17 cellular contexts compared by ENCODE assay signal in the genomic region with DNA sequence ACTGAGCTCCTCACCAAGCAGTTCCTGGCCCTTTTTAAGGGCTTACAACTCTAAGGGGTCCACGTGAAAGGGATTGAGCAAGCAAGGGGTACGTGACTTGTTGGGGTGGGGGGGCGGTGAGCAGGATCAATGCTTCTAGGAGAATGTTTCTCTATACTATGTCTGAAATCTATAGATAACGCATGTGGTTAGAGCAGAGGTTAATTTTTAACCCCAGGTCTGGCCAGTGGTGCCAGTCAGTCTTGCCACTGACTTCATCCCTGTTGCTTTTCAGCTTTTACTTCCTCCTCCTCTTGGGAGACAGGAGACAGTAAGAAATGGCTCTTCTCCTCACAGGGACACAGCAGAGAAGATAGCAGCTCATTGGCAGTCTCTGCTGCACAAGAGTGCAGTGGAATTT.
DNase-seq lines count a peak whose midpoint lies in the region; ATAC-seq, FAIRE-seq and TF ChIP-seq lines count a peak whose summit lies in the region.
"Had no signal": no experiment of that assay in that cellular context is flagged by ENCODE, and none has a peak within 500 bp of the region (broad histone marks: within the 10 kb centered on the region; RNA-seq: fewer than 3 reads in every experiment).

No MANE protein-coding gene starts in this region.

- DNase-seq in GM12865 (ENCODE audit: low read depth): peak; percentile 21
- peak; percentile 71 for DNase-seq in LoVo (ENCODE audit: low spot score)
- DNase-seq in keratinocyte (ENCODE audit: low read depth, low spot score): no peak
- no peak for DNase-seq in NCI-H1694 (lab: John Stamatoyannopoulos, UW)
- DNase-seq in retina: no peak
- no peak for DNase-seq in WERI-Rb-1
- DNase-seq in activated effector memory CD4-positive, alpha-beta T cell treated with Interleukin-2 at 50 U/mL for 16 hours: no peak
- DNase-seq: activated CD8-positive, alpha-beta memory T cell treated with anti-CD3 and anti-CD28 coated beads, Interleukin-2, amount 10 ng/mL, durations not matched to agents 7 days and 5 days; hypothalamus; NCI-H2107; PC-3; posterior cingulate gyrus; stimulated activated CD4-positive, alpha-beta T cell treated with anti-CD3 and anti-CD28 coated beads, Interleukin-2, amount 100 ng/mL, for 24 hours; T-helper 9 cell had no signal

- TF ChIP-seq CTCF in GM12865 (IDR thresholded peaks at IDR 0.05; ENCODE audit: insufficient read depth, low read depth, low read length, missing control alignments) (no peak), keratinocyte (optimal IDR thresholded peaks at IDR 0.05 in 1 of 3, IDR thresholded peaks at IDR 0.05 in 1 of 3, conservative IDR thresholded peaks at IDR 0.05 in 1 of 3; ENCODE audit: extremely low read depth in 1 of 3, insufficient read depth in 2 of 3, low read length in 3 of 3) (no peak), WERI-Rb-1 (IDR thresholded peaks at IDR 0.05; ENCODE audit: low read depth, low read length) (no peak)

- H3K36me3 ChIP-seq in keratinocyte (ENCODE audit: control insufficient read depth in 2 of 2, extremely low read depth in 1 of 2, insufficient read depth in 2 of 2, low read length in 2 of 2) (no peaks in the 10 kb centered on the region), WERI-Rb-1 (no peaks in the 10 kb centered on the region)

- H3K27me3 ChIP-seq in keratinocyte (ENCODE audit: control insufficient read depth, extremely low read depth, insufficient read depth, low read length): no peaks in the 10 kb centered on the region
- H3K27me3 ChIP-seq in WERI-Rb-1 (ENCODE audit: insufficient read depth, low read depth, severe bottlenecking): no peaks in the 10 kb centered on the region

- H3K27ac ChIP-seq in keratinocyte (ENCODE audit: control insufficient read depth, insufficient read depth, low read length) (no peak overlapping the region), WERI-Rb-1 (no peak overlapping the region)

- no peak overlapping the region for H3K4me2 ChIP-seq in keratinocyte (ENCODE audit: control insufficient read depth, extremely low read depth, insufficient read depth, low read depth, low read length)
- H3K4me2 ChIP-seq: GM23338 had no signal

- no peaks in the 10 kb centered on the region for H3K9me1 ChIP-seq in keratinocyte (ENCODE audit: control insufficient read depth, extremely low read depth, insufficient read depth, low read length)

- H3K4me3 ChIP-seq in GM12865 (ENCODE audit: low read depth, low read length) (no peak overlapping the region), keratinocyte (ENCODE audit: control insufficient read depth in 2 of 3, extremely low read depth in 1 of 3, insufficient read depth in 2 of 3, low read depth in 1 of 3, low read length in 3 of 3) (no peak overlapping the region), WERI-Rb-1 (ENCODE audit: low read depth, low read length) (no peak overlapping the region)
- H3K4me3 ChIP-seq: GM23338 had no signal

- peaks cover 10% of the 10 kb centered on the region for H3K9me3 ChIP-seq in keratinocyte (ENCODE audit: control insufficient read depth, low read depth, low read length)
- peaks cover 12% of the 10 kb centered on the region for H3K9me3 ChIP-seq in WERI-Rb-1 (ENCODE audit: severe bottlenecking)

- H3K4me1 ChIP-seq in keratinocyte (ENCODE audit: control insufficient read depth, extremely low read depth, insufficient read depth, low read length): peaks cover 36% of the 10 kb centered on the region

- FAIRE-seq in keratinocyte (lab: Jason Lieb, UNC): no peak

- no peaks in the 10 kb centered on the region for H4K20me1 ChIP-seq in keratinocyte (ENCODE audit: control insufficient read depth, extremely low read depth, insufficient read depth, low read length)

- dilution Hi-C loops in keratinocyte (cut with MboI; ENCODE audit: extremely low pct_ligation_motif_present, low sequenced_read_pairs): no loop called here

- ATAC-seq in GM21786 (IDR thresholded peaks at IDR 0.05; ENCODE audit: unreplicated experiment): peak; percentile 63
- ATAC-seq: activated CD8-positive, alpha-beta memory T cell treated with anti-CD3 and anti-CD28 coated beads, Interleukin-2, amount 10 ng/mL, durations not matched to agents 7 days and 5 days; GM23338; PC-3; stimulated activated effector memory CD8-positive, alpha-beta T cell treated with anti-CD3 and anti-CD28 coated beads, Interleukin-12 subunit alpha, Interleukin-12 subunit beta, amount 100 ng/mL, for 72 hours had no signal

- no peak overlapping the region for H3K9ac ChIP-seq in keratinocyte (ENCODE audit: control insufficient read depth, extremely low read depth, insufficient read depth, low read length)

- no peaks in the 10 kb centered on the region for H3K79me2 ChIP-seq in keratinocyte (ENCODE audit: control insufficient read depth, insufficient read depth, low read length)

- H2AFZ ChIP-seq in keratinocyte (ENCODE audit: control insufficient read depth, low read length): peak overlapping the region; percentile 17
- H2AFZ ChIP-seq: GM23338 had no signal

Comparison
In these comparisons a context has a peak if more than half of its experiments do, and no peak if none do; other contexts are left out.
1. DNase-seq: peak in GM12865 (single experiment) and LoVo (single experiment); none in keratinocyte (single experiment), NCI-H1694 (single experiment), retina (single experiment), WERI-Rb-1 (single experiment) and activated effector memory CD4-positive, alpha-beta T cell treated with Interleukin-2 at 50 U/mL for 16 hours (single experiment).